9 cellular contexts compared by ENCODE assay signal in genomic region chrX:115898382-115899001, GRCh38.
A peak's percentile ranks its signal among the peaks of the same experiment; 100 is the strongest.
DNase-seq lines count a peak whose midpoint lies in the region; ATAC-seq and TF ChIP-seq lines count a peak whose summit lies in the region.
"Had no signal": no experiment of that assay in that cellular context is flagged by ENCODE, and none has a peak within 500 bp of the region (broad histone marks: within the 10 kb centered on the region; RNA-seq: fewer than 3 reads in every experiment).

No MANE protein-coding gene starts in this region.

- CTCF ChIA-PET in naive thymus-derived CD4-positive, alpha-beta T cell (lab: Charles Lee): no interaction called here

- H3K9me3 Mint-ChIP-seq in naive thymus-derived CD4-positive, alpha-beta T cell: peaks cover 0 to 6% (median 0%) of the 10 kb centered on the region in 11 donors
- peaks cover 7% of the 10 kb centered on the region; the same call in 1 of the 2 replicates for H3K9me3 Mint-ChIP-seq in HFFc6

- POLR2A ChIA-PET in naive thymus-derived CD4-positive, alpha-beta T cell (lab: Charles Lee): no interaction called here

- peak; percentile 79 for ATAC-seq in GM21576 (IDR thresholded peaks at IDR 0.05; ENCODE audit: unreplicated experiment)
- ATAC-seq in naive thymus-derived CD4-positive, alpha-beta T cell: no peak

- TF ChIP-seq CTCF in GM12865 (IDR thresholded peaks at IDR 0.05; ENCODE audit: insufficient read depth, low read depth, low read length, missing control alignments): no peak
- TF ChIP-seq CTCF in HFFc6 (IDR thresholded peaks at IDR 0.05): no peak

- no peaks in the 10 kb centered on the region for H3K36me3 Mint-ChIP-seq in naive thymus-derived CD4-positive, alpha-beta T cell
- H3K36me3 Mint-ChIP-seq in HFFc6 (ENCODE audit: low read depth): no peaks in the 10 kb centered on the region

- H3K27ac ChIP-seq in naive thymus-derived CD4-positive, alpha-beta T cell (ENCODE audit: low read depth, low read length): no peak overlapping the region
- H3K27ac ChIP-seq: KMS-11 had no signal

- DNase-seq in GM12865 (ENCODE audit: low read depth) (peak; percentile 21), MV-4-11 (lab: John Stamatoyannopoulos, UW) (peak; percentile 58), HFFc6 (no peak)
- DNase-seq in activated gamma-delta T cell treated with anti-CD3 and anti-CD28 coated beads, Interleukin-2, amount 50 U/mL, for 16 hours (ENCODE audit: low read depth): peak; percentile 30
- peak in 5 of 9 donors; percentile 73 to 85 (median 78) for DNase-seq in naive thymus-derived CD4-positive, alpha-beta T cell
- DNase-seq in stimulated activated CD4-positive, alpha-beta T cell treated with anti-CD3 and anti-CD28 coated beads, Interleukin-12 subunit alpha, Interleukin-12 subunit beta, amount 100 ng/mL, for 4 hours: no peak
- DNase-seq in stimulated activated naive CD4-positive, alpha-beta T cell treated with Interleukin-2 at 50 U/mL for 16 hours (lab: John Stamatoyannopoulos, UW): no peak

- H3K27me3 Mint-ChIP-seq in naive thymus-derived CD4-positive, alpha-beta T cell: no peaks in the 10 kb centered on the region
- H3K27me3 Mint-ChIP-seq in HFFc6 (ENCODE audit: insufficient read depth): no peaks in the 10 kb centered on the region

- no peaks in the 10 kb centered on the region for H3K4me1 ChIP-seq in naive thymus-derived CD4-positive, alpha-beta T cell (ENCODE audit: control insufficient read depth in 2 of 2, insufficient read depth in 2 of 2, low read length in 2 of 2)

- no peaks in the 10 kb centered on the region for H3K9me3 ChIP-seq in naive thymus-derived CD4-positive, alpha-beta T cell (ENCODE audit: control insufficient read depth in 2 of 3, low read length in 3 of 3)

- no peak overlapping the region for H3K4me3 ChIP-seq in GM12865 (ENCODE audit: low read depth, low read length)
- H3K4me3 ChIP-seq in naive thymus-derived CD4-positive, alpha-beta T cell (ENCODE audit: low read length): no peak overlapping the region

- intact Hi-C loops in naive thymus-derived CD4-positive, alpha-beta T cell (cut with micrococcal nuclease): no loop called here

- peak overlapping the region in 4 of 10 donors; percentile 8 to 33 (median 20) for H3K4me3 Mint-ChIP-seq in naive thymus-derived CD4-positive, alpha-beta T cell
- H3K4me3 Mint-ChIP-seq in HFFc6: no peak overlapping the region

- H3K27me3 ChIP-seq in naive thymus-derived CD4-positive, alpha-beta T cell (ENCODE audit: control insufficient read depth in 2 of 2, insufficient read depth in 2 of 2, low read length in 2 of 2): no peaks in the 10 kb centered on the region

- no peaks in the 10 kb centered on the region for H3K36me3 ChIP-seq in naive thymus-derived CD4-positive, alpha-beta T cell (ENCODE audit: control insufficient read depth in 2 of 3, insufficient read depth in 3 of 3, low read length in 3 of 3)

- H3K27ac Mint-ChIP-seq in naive thymus-derived CD4-positive, alpha-beta T cell: peak overlapping the region in 2 of 9 donors; percentile 44 to 76
- H3K27ac Mint-ChIP-seq in HFFc6: no peak overlapping the region

- H3K4me1 Mint-ChIP-seq in naive thymus-derived CD4-positive, alpha-beta T cell: peaks cover 0 to 23% (median 0%) of the 10 kb centered on the region in 7 donors
- H3K4me1 Mint-ChIP-seq in HFFc6 (ENCODE audit: low read depth): no peaks in the 10 kb centered on the region

Comparison
In these comparisons a context has a peak if more than half of its experiments do, and no peak if none do; other contexts are left out.
1. DNase-seq: peak in GM12865 (single experiment), MV-4-11 (single experiment), activated gamma-delta T cell treated with anti-CD3 and anti-CD28 coated beads, Interleukin-2, amount 50 U/mL, for 16 hours (single experiment) and naive thymus-derived CD4-positive, alpha-beta T cell (5 of 9); none in stimulated activated CD4-positive, alpha-beta T cell treated with anti-CD3 and anti-CD28 coated beads, Interleukin-12 subunit alpha, Interleukin-12 subunit beta, amount 100 ng/mL, for 4 hours (single experiment), HFFc6 (single experiment) and stimulated activated naive CD4-positive, alpha-beta T cell treated with Interleukin-2 at 50 U/mL for 16 hours (single experiment).